Comparison of ENCODE assay signal across 16 cellular contexts in genomic region chr1:218659911-218660677, GRCh38.
A peak's percentile ranks its signal among the peaks of the same experiment; 100 is the strongest.
DNase-seq lines count a peak whose midpoint lies in the region; ATAC-seq and TF ChIP-seq lines count a peak whose summit lies in the region.
"Had no signal": no experiment of that assay in that cellular context is flagged by ENCODE, and none has a peak within 500 bp of the region (broad histone marks: within the 10 kb centered on the region; RNA-seq: fewer than 3 reads in every experiment).

No MANE protein-coding gene starts in this region.

- dilution Hi-C loops in IMR-90 (cut with HindIII; ENCODE audit: low sequenced_read_pairs, unreplicated experiment): no loop called here

- H4K5ac ChIP-seq in IMR-90 (ENCODE audit: low read depth, low read length): peak overlapping the region; percentile 84; the same call in 1 of the 2 replicates

- H4K91ac ChIP-seq in IMR-90 (ENCODE audit: insufficient read depth, low read depth, low read length) (peak overlapping the region; percentile 85), mesenchymal stem cell (ENCODE audit: low read length) (no peak overlapping the region)

- H3K18ac ChIP-seq in IMR-90 (ENCODE audit: low read depth, low read length) (peak overlapping the region; percentile 92), mesenchymal stem cell (ENCODE audit: low read depth in 1 of 2, low read length in 2 of 2) (peak overlapping the region in 1 of 2 experiments; percentile 16)

- ATAC-seq in IMR-90 (ENCODE audit: low read depth): peak; percentile 25; the same call in 1 of the 2 replicates
- ATAC-seq in HG03565 (IDR thresholded peaks at IDR 0.05; ENCODE audit: unreplicated experiment): no peak
- ATAC-seq in HG02642 (IDR thresholded peaks at IDR 0.05; ENCODE audit: poor library complexity, unreplicated experiment): no peak
- ATAC-seq: activated T-helper 17 cell treated with anti-CD3 and anti-CD28 coated beads, Interleukin-2, amount 50 U/mL, for 72 hours; body of pancreas had no signal

- peaks cover 12% of the 10 kb centered on the region for H3K4me1 ChIP-seq in IMR-90 (ENCODE audit: control insufficient read depth, insufficient read depth, low read length)
- H3K4me1 ChIP-seq in mesenchymal stem cell (ENCODE audit: control insufficient read depth, insufficient read depth, low read depth, low read length): peaks cover 5% of the 10 kb centered on the region
- H3K4me1 ChIP-seq: body of pancreas, prostate gland had no signal

- peaks cover 13% of the 10 kb centered on the region for H3K9me1 ChIP-seq in IMR-90 (ENCODE audit: insufficient read depth, low read length)

- no peaks in the 10 kb centered on the region for H4K20me1 ChIP-seq in IMR-90 (ENCODE audit: insufficient read depth, low read length)

- no CpG with 5 or more reads among the region's 2 CpGs for WGBS in IMR-90 (ENCODE audit: extremely low coverage in 2 of 2, insufficient read length in 1 of 2), 2 experiments
- WGBS in mesenchymal stem cell: 86% methylated on average over 1 of the region's 2 CpGs

- H2BK15ac ChIP-seq in IMR-90 (ENCODE audit: low read depth, low read length) (peak overlapping the region; percentile 81; the same call in 2 of the 3 replicates), mesenchymal stem cell (ENCODE audit: low read depth, poor library complexity, severe bottlenecking) (no peak overlapping the region)

- TF ChIP-seq RAD21 in IMR-90 (IDR thresholded peaks at IDR 0.05; ENCODE audit: low read length): no peak

- H3K9me3 ChIP-seq in IMR-90 (ENCODE audit: control insufficient read depth, insufficient read depth, low read length): no peaks in the 10 kb centered on the region
- H3K9me3 ChIP-seq in mesenchymal stem cell (ENCODE audit: control insufficient read depth, low read length): no peaks in the 10 kb centered on the region
- H3K9me3 ChIP-seq: body of pancreas, prostate gland had no signal

- no peaks in the 10 kb centered on the region for H3K36me3 ChIP-seq in IMR-90 (ENCODE audit: control insufficient read depth, insufficient read depth, low read length)
- H3K36me3 ChIP-seq in brain microvascular endothelial cell (replicated peaks): no peaks in the 10 kb centered on the region
- no peaks in the 10 kb centered on the region for H3K36me3 ChIP-seq in mesenchymal stem cell (ENCODE audit: control insufficient read depth in 1 of 2, insufficient read depth in 2 of 2, low read depth in 1 of 2, low read length in 2 of 2)
- H3K36me3 ChIP-seq: prostate gland had no signal

- intact Hi-C loops in IMR-90 (cut with micrococcal nuclease): loop anchor here (5.0 kb wide), 1 partner anchor 407 kb away; no protein-coding TSS in a partner anchor

- TF ChIP-seq CTCF in AG04449 (IDR thresholded peaks at IDR 0.05; ENCODE audit: insufficient read depth, low read length, missing control alignments): no peak
- no peak for TF ChIP-seq CTCF in IMR-90 (conservative IDR thresholded peaks at IDR 0.05; ENCODE audit: low read depth, low read length)
- no peak for TF ChIP-seq CTCF in brain microvascular endothelial cell (IDR thresholded peaks at IDR 0.05; ENCODE audit: low read depth, low read length, missing control alignments)

- H2BK120ac ChIP-seq in IMR-90 (ENCODE audit: low read depth, low read length) (peak overlapping the region; percentile 95), mesenchymal stem cell (ENCODE audit: low read depth, low read length) (no peak overlapping the region)

- in situ Hi-C loops in IMR-90 (cut with MboI; ENCODE audit: low sequenced_read_pairs): no loop called here
- in situ Hi-C loops in brain microvascular endothelial cell (cut with HindIII; ENCODE audit: low pct_ligation_motif_present, low sequenced_read_pairs): no loop called here

- H3K4me2 ChIP-seq in IMR-90 (ENCODE audit: low read depth, low read length) (peak overlapping the region; percentile 71; the same call in 1 of the 2 replicates), mesenchymal stem cell (ENCODE audit: low read length, poor library complexity, severe bottlenecking) (no peak overlapping the region)

- H3K4ac ChIP-seq in IMR-90 (ENCODE audit: low read depth, low read length): peak overlapping the region; percentile 82
- no peak overlapping the region for H3K4ac ChIP-seq in mesenchymal stem cell (ENCODE audit: low read depth in 1 of 2, low read length in 2 of 2)

- H2AFZ ChIP-seq in IMR-90 (replicated peaks; ENCODE audit: low read length, poor library complexity): no peak overlapping the region
- no peak overlapping the region for H2AFZ ChIP-seq in mesenchymal stem cell (ENCODE audit: low read depth, low read length)

- POLR2A ChIA-PET in AG04449 (lab: Yijun Ruan, JAX) (no interaction called here), IMR-90 (lab: Charles Lee; ENCODE audit: unreplicated experiment) (no interaction called here)

- peak overlapping the region; percentile 88 for H3K14ac ChIP-seq in IMR-90 (replicated peaks; ENCODE audit: low read depth, low read length)
- no peak overlapping the region for H3K14ac ChIP-seq in mesenchymal stem cell (ENCODE audit: low read length in 2 of 2)

- H3K23ac ChIP-seq in IMR-90 (ENCODE audit: low read depth, low read length): peak overlapping the region; percentile 50; the same call in 1 of the 2 replicates
- no peak overlapping the region for H3K23ac ChIP-seq in mesenchymal stem cell (ENCODE audit: low read length in 2 of 2)

- no peaks in the 10 kb centered on the region for H3K79me1 ChIP-seq in IMR-90 (ENCODE audit: low read depth in 1 of 2, low read length in 2 of 2)
- no peaks in the 10 kb centered on the region for H3K79me1 ChIP-seq in mesenchymal stem cell (replicated peaks; ENCODE audit: low read length, poor library complexity, severe bottlenecking)

- no peak overlapping the region for H3K4me3 ChIP-seq in AG04449 (ENCODE audit: low read depth, low read length)
- H3K4me3 ChIP-seq in IMR-90 (ENCODE audit: insufficient read depth, low read depth, low read length): no peak overlapping the region
- no peak overlapping the region for H3K4me3 ChIP-seq in brain microvascular endothelial cell (ENCODE audit: low read depth, low read length)
- H3K4me3 ChIP-seq in mesenchymal stem cell (ENCODE audit: insufficient read depth in 1 of 2, low read depth in 1 of 2, low read length in 2 of 2): no peak overlapping the region
- H3K4me3 ChIP-seq: body of pancreas, prostate gland had no signal

- DNase-seq in AG04449 (ENCODE audit: low read depth, low spot score) (peak; percentile 69), IMR-90 (no peak), brain microvascular endothelial cell (peak; percentile 42), mesenchymal stem cell (peak; percentile 50), 8988T (no peak), NCI-H2227 treated with DMSO at 0.1 percent for 48 hours (lab: John Stamatoyannopoulos, UW) (no peak)
- DNase-seq: activated CD4-positive, alpha-beta T cell treated with anti-CD3 and anti-CD28 coated beads, Interleukin-2, amount 50 U/mL, for 1 hour; body of pancreas; GOT3; NCI-H2171 treated with DMSO at 0.1 percent for 48 hours; stimulated activated naive CD4-positive, alpha-beta T cell treated with Interleukin-2 at 50 U/mL for 16 hours; T-helper 2 cell had no signal

- H2AK9ac ChIP-seq in IMR-90 (replicated peaks; ENCODE audit: low read depth, low read length, poor library complexity): peak overlapping the region; percentile 58

- H2BK5ac ChIP-seq in IMR-90 (ENCODE audit: low read depth, low read length, poor library complexity, severe bottlenecking): peak overlapping the region; percentile 78
- H2BK5ac ChIP-seq in mesenchymal stem cell (ENCODE audit: low read depth, low read length, poor library complexity, severe bottlenecking): peak overlapping the region; percentile 87

- peak overlapping the region; percentile 58 for H3K56ac ChIP-seq in IMR-90 (ENCODE audit: extremely low read depth, insufficient read depth, low read length)

- BruUV-seq in IMR-90 (replicated peaks; lab: Mats Ljungman, UMichigan): no TSS peak

- peak overlapping the region; percentile 92 for H2BK20ac ChIP-seq in IMR-90 (ENCODE audit: low read depth, low read length)

- H3K27me3 ChIP-seq in IMR-90 (ENCODE audit: control insufficient read depth, insufficient read depth, low read length) (no peaks in the 10 kb centered on the region), brain microvascular endothelial cell (replicated peaks) (no peaks in the 10 kb centered on the region), mesenchymal stem cell (ENCODE audit: control insufficient read depth in 1 of 2, insufficient read depth in 1 of 2, low read length in 2 of 2) (no peaks in the 10 kb centered on the region)
- H3K27me3 ChIP-seq: body of pancreas had no signal

- H2AK5ac ChIP-seq in IMR-90 (ENCODE audit: low read depth, low read length): peak overlapping the region; percentile 57
- H2AK5ac ChIP-seq in mesenchymal stem cell (ENCODE audit: low read length, severe bottlenecking): peak overlapping the region; percentile 45

- H4K8ac ChIP-seq in IMR-90 (ENCODE audit: low read depth in 2 of 2, low read length in 2 of 2): peak overlapping the region; percentile 11 to 74
- no peak overlapping the region for H4K8ac ChIP-seq in mesenchymal stem cell (ENCODE audit: low read length)

- no peak for TF ChIP-seq POLR2A in IMR-90 (IDR thresholded peaks at IDR 0.05; ENCODE audit: low read depth, low read length)

- CTCF ChIA-PET in AG04449 (lab: Yijun Ruan, JAX) (interaction anchor here (0.8 to 1.1 kb wide), 2 partner anchors 17 to 317 kb away, joined by 3 read pairs; no protein-coding TSS in a partner anchor), IMR-90 (lab: Yijun Ruan, JAX) (no interaction called here)

- no peak overlapping the region; the same call in 1 of the 2 replicates for H3K9ac ChIP-seq in IMR-90 (ENCODE audit: low read depth, low read length)
- H3K9ac ChIP-seq in mesenchymal stem cell (ENCODE audit: low read length): peak overlapping the region; percentile 33

- no peak overlapping the region for H2BK12ac ChIP-seq in mesenchymal stem cell (ENCODE audit: low read length in 2 of 2)

- peak overlapping the region; percentile 36; the same call in 1 of the 2 replicates for H3K27ac ChIP-seq in IMR-90 (ENCODE audit: insufficient read depth, low read length)
- peak overlapping the region; percentile 77 for H3K27ac ChIP-seq in brain microvascular endothelial cell
- peak overlapping the region; percentile 92 for H3K27ac ChIP-seq in mesenchymal stem cell (ENCODE audit: low read length, poor library complexity, severe bottlenecking)
- H3K27ac ChIP-seq: body of pancreas, prostate gland had no signal

TF ChIP-seq in IMR-90, 13 proteins besides CTCF, POLR2A, EP300 and RAD21:
- 0 out of 2 replicates have a peak, but pooled peaks have one; percentile 39 for TF ChIP-seq USF2 (IDR thresholded peaks at IDR 0.05; ENCODE audit: low read depth, low read length)
- TF ChIP-seq MAFK (IDR thresholded peaks at IDR 0.05; ENCODE audit: low read depth, low read length): no peak

Comparison
In these comparisons a context has a peak if more than half of its experiments do, and no peak if none do; other contexts are left out.
1. DNase-seq: peak in AG04449 (single experiment), brain microvascular endothelial cell (single experiment) and mesenchymal stem cell (single experiment); none in IMR-90 (single experiment), 8988T (single experiment) and NCI-H2227 treated with DMSO at 0.1 percent for 48 hours (single experiment).
2. H3K27ac ChIP-seq: peak in every context shown above with its lines; median percentile 92 in mesenchymal stem cell; 77 in brain microvascular endothelial cell; 36 in IMR-90.